ENCODE assay signal across 24 cellular contexts in genomic region chr13:83568019-83568418, GRCh38.
"Had no signal": no experiment of that assay in that cellular context is flagged by ENCODE, and none has a peak within 500 bp of the region (broad histone marks: within the 10 kb centered on the region; RNA-seq: fewer than 3 reads in every experiment).

No MANE protein-coding gene starts in this region.

- H3K27ac ChIP-seq: epithelial cell of prostate, gastrocnemius medialis, lower lobe of right lung, parathyroid adenoma, right lobe of liver, thoracic aorta, tibial nerve, upper lobe of left lung had no signal

- ATAC-seq: esophagus mucosa; gastrocnemius medialis; left ventricle myocardium superior; lower lobe of right lung; mucosa of descending colon; natural killer cell treated with Interleukin-12 subunit alpha and Interleukin-12 subunit beta and Interleukin-15 and Interleukin-18, amount 100 ng/mL, for 72 hours; right lobe of liver; stimulated activated naive B cell treated with anti-CD40 and anti-IgM and Interleukin-4, amounts not matched to agents 10 μg/mL and 1 μg/mL and 100 μg/mL, for 72 hours had no signal

- H3K9me3 ChIP-seq: gastrocnemius medialis, lower lobe of right lung, right lobe of liver, thoracic aorta, tibial nerve, upper lobe of left lung had no signal

- H3K4me1 ChIP-seq: gastrocnemius medialis, lower lobe of right lung, parathyroid adenoma, right lobe of liver, tibial nerve, upper lobe of left lung had no signal

- H3K79me2 ChIP-seq: parathyroid adenoma had no signal

- DNase-seq: effector CD8-positive, alpha-beta T cell; endodermal cell; foreskin fibroblast; gastrocnemius medialis; head of caudate nucleus; left ventricle myocardium superior; lower lobe of right lung; mesenchymal stem cell; mucosa of descending colon; naive B cell; right lobe of liver; small intestine; stimulated activated CD4-positive, alpha-beta T cell treated with anti-CD3 and anti-CD28 coated beads, Interleukin-15, amount 100 ng/mL, for 24 hours; stimulated activated CD4-positive, alpha-beta T cell treated with anti-CD3 and anti-CD28 coated beads, Interleukin-2, amount 100 ng/mL, for 48 hours; stimulated activated naive B cell treated with anti-CD40 and anti-IgM and Interleukin-4, amounts not matched to agents 10 μg/mL and 1 μg/mL and 100 μg/mL, for 72 hours; upper lobe of left lung had no signal

- H2AFZ ChIP-seq: parathyroid adenoma had no signal

- H3K9ac ChIP-seq: parathyroid adenoma had no signal

- H3K36me3 ChIP-seq: gastrocnemius medialis, lower lobe of right lung, right lobe of liver, thoracic aorta, tibial nerve, upper lobe of left lung had no signal

- FAIRE-seq: keratinocyte, small intestine, urothelium cell line had no signal

- H3K27me3 ChIP-seq: gastrocnemius medialis, right lobe of liver, tibial nerve, upper lobe of left lung had no signal

- H3K4me3 ChIP-seq: gastrocnemius medialis, lower lobe of right lung, mucosa of descending colon, right lobe of liver, thoracic aorta, tibial nerve, upper lobe of left lung had no signal
